In the genomic region with DNA sequence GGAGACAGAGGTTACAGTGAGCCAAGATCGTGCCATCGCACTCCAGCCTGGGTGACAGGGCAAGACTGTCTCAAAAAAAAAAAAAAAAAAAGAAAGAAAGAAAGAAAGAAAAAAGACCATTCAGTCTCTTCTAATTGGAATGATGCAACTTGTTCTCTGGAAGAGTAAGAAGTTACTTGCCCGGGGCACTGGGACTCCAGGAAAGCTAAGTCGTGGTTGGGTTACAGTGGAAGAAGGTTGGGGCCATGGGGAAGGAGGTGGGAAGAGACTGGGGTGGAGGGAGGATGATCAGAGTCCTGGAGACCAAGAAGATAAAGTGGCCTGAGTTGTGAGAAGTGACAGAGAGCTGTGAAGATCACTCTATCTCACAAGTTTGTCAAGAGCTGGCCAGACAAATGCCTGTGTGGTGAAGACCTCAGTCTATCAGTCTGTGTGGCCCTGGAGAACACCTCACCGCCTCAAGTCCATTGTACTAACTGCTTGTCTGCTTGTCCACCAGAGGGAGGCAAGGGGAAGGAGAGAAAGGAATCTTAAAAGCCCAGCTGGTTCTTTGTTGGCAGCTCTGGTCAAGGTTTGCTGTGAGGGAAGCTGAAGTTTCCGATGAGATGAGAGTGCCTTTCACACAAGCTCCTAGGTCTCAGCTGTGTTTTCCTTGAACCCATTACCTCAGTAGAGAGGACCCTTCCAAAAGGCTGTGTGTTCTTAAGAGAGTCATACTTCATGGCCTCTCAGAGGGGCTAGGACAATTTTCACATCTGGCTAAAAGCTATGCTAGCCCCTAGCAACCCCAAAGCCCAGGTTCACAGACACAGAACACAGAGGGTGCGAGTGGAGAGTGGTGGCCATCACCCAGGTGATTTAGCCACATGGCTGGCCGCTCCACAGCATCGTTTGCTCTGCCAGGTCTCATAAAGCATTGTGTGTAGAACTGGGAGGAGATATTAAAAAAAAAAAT, we compare ENCODE assay signal across 9 cellular contexts.
DNase-seq lines count a peak whose midpoint lies in the region; ATAC-seq, FAIRE-seq and TF ChIP-seq lines count a peak whose summit lies in the region.
"Had no signal": no experiment of that assay in that cellular context is flagged by ENCODE, and none has a peak within 500 bp of the region (broad histone marks: within the 10 kb centered on the region; RNA-seq: fewer than 3 reads in every experiment).

No MANE protein-coding gene starts in this region.

- H3K9me3 Mint-ChIP-seq in WTC11, result no peaks in the 10 kb centered on the region; the same call in 1 of the 2 replicates
- H3K9me3 Mint-ChIP-seq in stimulated activated naive B cell treated with anti-CD40 and anti-IgM and Interleukin-4, amounts not matched to agents 10 μg/mL and 1 μg/mL and 100 μg/mL, for 72 hours, result no peaks in the 10 kb centered on the region
- H3K9me3 Mint-ChIP-seq: central memory CD8-positive, alpha-beta T cell had no signal

- CTCF ChIA-PET in A549 (lab: Yijun Ruan, JAX) (interaction anchor here (0.6 to 2.3 kb wide), 29 partner anchors 8 to 834 kb away, joined by 3 to 19 read pairs (median 3); no protein-coding TSS in a partner anchor), WTC11 (lab: Charles Lee) (interaction anchor here (0.5 to 3.6 kb wide), 36 partner anchors 11 to 646 kb away, joined by 3 to 74 read pairs (median 4); a partner anchor contains a TSS)

- H3K4me3 Mint-ChIP-seq in WTC11, result no peak overlapping the region
- H3K4me3 Mint-ChIP-seq in stimulated activated naive B cell treated with anti-CD40 and anti-IgM and Interleukin-4, amounts not matched to agents 10 μg/mL and 1 μg/mL and 100 μg/mL, for 72 hours, result no peak overlapping the region
- H3K4me3 Mint-ChIP-seq: central memory CD8-positive, alpha-beta T cell had no signal

- peaks cover 12% of the 10 kb centered on the region for H3K4me1 Mint-ChIP-seq in WTC11
- H3K4me1 Mint-ChIP-seq in stimulated activated naive B cell treated with anti-CD40 and anti-IgM and Interleukin-4, amounts not matched to agents 10 μg/mL and 1 μg/mL and 100 μg/mL, for 72 hours, result peaks cover 3 to 6% of the 10 kb centered on the region in 2 donors
- H3K4me1 Mint-ChIP-seq: central memory CD8-positive, alpha-beta T cell had no signal

- H3K27ac ChIP-seq in A549 (peak overlapping the region in 1 of 2 experiments; percentile 2; a peak in 1 of 6 replicates), right cardiac atrium (ENCODE audit: low read length) (no peak overlapping the region)

- H3K27me3 Mint-ChIP-seq in WTC11 (ENCODE audit: low read depth), result no peaks in the 10 kb centered on the region
- H3K27me3 Mint-ChIP-seq in stimulated activated naive B cell treated with anti-CD40 and anti-IgM and Interleukin-4, amounts not matched to agents 10 μg/mL and 1 μg/mL and 100 μg/mL, for 72 hours, result no peaks in the 10 kb centered on the region

- peak; percentile 39 to 79 for DNase-seq in A549 (ENCODE audit: low read depth in 1 of 2, low spot score in 1 of 2)
- DNase-seq in GM13977 (ENCODE audit: low spot score), result peak; percentile 27
- DNase-seq in NAMALWA (ENCODE audit: low spot score), result peak; percentile 56
- DNase-seq in WTC11 (ENCODE audit: low spot score), result peak; percentile 40
- peak in 1 of 3 donors; percentile 31 for DNase-seq in right cardiac atrium
- no peak for DNase-seq in stimulated activated naive B cell treated with anti-CD40 and anti-IgM and Interleukin-4, amounts not matched to agents 10 μg/mL and 1 μg/mL and 100 μg/mL, for 72 hours

- TF ChIP-seq EP300 in A549 (IDR thresholded peaks at IDR 0.05), result no peak

- H3K27ac Mint-ChIP-seq in WTC11, result 0 out of 2 replicates have a peak overlapping the region, but pooled peaks have one; percentile 25
- H3K27ac Mint-ChIP-seq in stimulated activated naive B cell treated with anti-CD40 and anti-IgM and Interleukin-4, amounts not matched to agents 10 μg/mL and 1 μg/mL and 100 μg/mL, for 72 hours, result peak overlapping the region; percentile 31

- TF ChIP-seq CTCF in A549 (IDR thresholded peaks at IDR 0.05), result peak; percentile 44; the same call in 2 of the 3 replicates
- peak; percentile 22 for TF ChIP-seq CTCF in GM13977 (IDR thresholded peaks at IDR 0.05; ENCODE audit: extremely low read depth, insufficient read depth, missing control alignments)
- TF ChIP-seq CTCF in WTC11 (IDR thresholded peaks at IDR 0.05), result no peak

- no peaks in the 10 kb centered on the region for H3K4me1 ChIP-seq in A549
- H3K4me1 ChIP-seq in right cardiac atrium (ENCODE audit: control insufficient read depth, insufficient read depth, low read length), result peaks cover 3% of the 10 kb centered on the region

- FAIRE-seq in A549 (lab: Jason Lieb, UNC), result no peak

- H3K27me3 ChIP-seq in right cardiac atrium (ENCODE audit: control insufficient read depth, insufficient read depth), result no peaks in the 10 kb centered on the region

- in situ Hi-C loops in GM13977 (cut with MboI; ENCODE audit: low pct_unique_long_range_greater_than_20kb, low sequenced_read_pairs, unreplicated experiment), result no loop called here

- intact Hi-C loops in right cardiac atrium (cut with DNase I), result loop anchor here in 1 of 4 donors (5.0 kb wide), 1 partner anchor 104 kb away; no protein-coding TSS in a partner anchor

- no peak overlapping the region for H3K4me2 ChIP-seq in A549

- H3K36me3 Mint-ChIP-seq in WTC11, result peaks cover 4% of the 10 kb centered on the region; the same call in 1 of the 2 replicates
- H3K36me3 Mint-ChIP-seq in stimulated activated naive B cell treated with anti-CD40 and anti-IgM and Interleukin-4, amounts not matched to agents 10 μg/mL and 1 μg/mL and 100 μg/mL, for 72 hours, result no peaks in the 10 kb centered on the region

- H3K9me3 ChIP-seq in A549 (no peaks in the 10 kb centered on the region), right cardiac atrium (ENCODE audit: control insufficient read depth, low read length) (no peaks in the 10 kb centered on the region)

- WGBS in A549 (ENCODE audit: missing lambda C conversion rate), result 46% methylated on average over 9 of the region's 9 CpGs
- 60% methylated on average over 9 of the region's 9 CpGs for WGBS in right cardiac atrium

- H3K4me3 ChIP-seq in A549 (no peak overlapping the region), right cardiac atrium (ENCODE audit: low read length) (no peak overlapping the region)

- ATAC-seq in A549 (peak; percentile 95 to 98), WTC11 (peak; percentile 97), right cardiac atrium (peak; percentile 83 to 90), GM19395 (IDR thresholded peaks at IDR 0.05; ENCODE audit: unreplicated experiment) (no peak), HG03135 (IDR thresholded peaks at IDR 0.05; ENCODE audit: unreplicated experiment) (no peak)
- ATAC-seq in stimulated activated naive B cell treated with anti-CD40 and anti-IgM and Interleukin-4, amounts not matched to agents 10 μg/mL and 1 μg/mL and 100 μg/mL, for 72 hours (replicated peaks), result peak in 1 of 2 donors; percentile 53

- TF ChIP-seq POLR2A in A549 (IDR thresholded peaks at IDR 0.05; ENCODE audit: low read length), result no peak

- POLR2A ChIA-PET in A549 (lab: Yijun Ruan, JAX) (interaction anchor here (0.6 kb wide), 1 partner anchor 230 kb away, joined by 3 read pairs; no protein-coding TSS in a partner anchor), WTC11 (lab: Charles Lee) (interaction anchor here (0.7 to 1.0 kb wide), 2 partner anchors 11 to 65 kb away, joined by 5 to 6 read pairs; no protein-coding TSS in a partner anchor)

- TF ChIP-seq RAD21 in A549 (conservative IDR thresholded peaks at IDR 0.05 in 1 of 2, IDR thresholded peaks at IDR 0.05 in 1 of 2), result peak; percentile 54 to 66; a peak in 4 of 5 replicates

TF ChIP-seq in A549, 52 proteins besides CTCF, POLR2A, EP300 and RAD21:
- no peak for TF ChIP-seq RCOR1 (IDR thresholded peaks at IDR 0.05; ENCODE audit: low read depth, low read length)
- TF ChIP-seq SMC3 (IDR thresholded peaks at IDR 0.05), result peak; percentile 68

TF ChIP-seq in WTC11, 78 proteins besides CTCF, POLR2A, EP300 and RAD21:
- TF ChIP-seq FOXJ3 (CRISPR knock-in tag; IDR thresholded peaks at IDR 0.05; ENCODE audit: borderline replicate concordance), result no peak
- TF ChIP-seq, protein P1, sequence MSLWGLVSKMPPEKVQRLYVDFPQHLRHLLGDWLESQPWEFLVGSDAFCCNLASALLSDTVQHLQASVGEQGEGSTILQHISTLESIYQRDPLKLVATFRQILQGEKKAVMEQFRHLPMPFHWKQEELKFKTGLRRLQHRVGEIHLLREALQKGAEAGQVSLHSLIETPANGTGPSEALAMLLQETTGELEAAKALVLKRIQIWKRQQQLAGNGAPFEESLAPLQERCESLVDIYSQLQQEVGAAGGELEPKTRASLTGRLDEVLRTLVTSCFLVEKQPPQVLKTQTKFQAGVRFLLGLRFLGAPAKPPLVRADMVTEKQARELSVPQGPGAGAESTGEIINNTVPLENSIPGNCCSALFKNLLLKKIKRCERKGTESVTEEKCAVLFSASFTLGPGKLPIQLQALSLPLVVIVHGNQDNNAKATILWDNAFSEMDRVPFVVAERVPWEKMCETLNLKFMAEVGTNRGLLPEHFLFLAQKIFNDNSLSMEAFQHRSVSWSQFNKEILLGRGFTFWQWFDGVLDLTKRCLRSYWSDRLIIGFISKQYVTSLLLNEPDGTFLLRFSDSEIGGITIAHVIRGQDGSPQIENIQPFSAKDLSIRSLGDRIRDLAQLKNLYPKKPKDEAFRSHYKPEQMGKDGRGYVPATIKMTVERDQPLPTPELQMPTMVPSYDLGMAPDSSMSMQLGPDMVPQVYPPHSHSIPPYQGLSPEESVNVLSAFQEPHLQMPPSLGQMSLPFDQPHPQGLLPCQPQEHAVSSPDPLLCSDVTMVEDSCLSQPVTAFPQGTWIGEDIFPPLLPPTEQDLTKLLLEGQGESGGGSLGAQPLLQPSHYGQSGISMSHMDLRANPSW (CRISPR knock-in tag; conservative IDR thresholded peaks at IDR 0.05; ENCODE audit: low read depth), result 0 out of 2 replicates have a peak, but pooled peaks have one; percentile 49
- TF ChIP-seq, protein P2, sequence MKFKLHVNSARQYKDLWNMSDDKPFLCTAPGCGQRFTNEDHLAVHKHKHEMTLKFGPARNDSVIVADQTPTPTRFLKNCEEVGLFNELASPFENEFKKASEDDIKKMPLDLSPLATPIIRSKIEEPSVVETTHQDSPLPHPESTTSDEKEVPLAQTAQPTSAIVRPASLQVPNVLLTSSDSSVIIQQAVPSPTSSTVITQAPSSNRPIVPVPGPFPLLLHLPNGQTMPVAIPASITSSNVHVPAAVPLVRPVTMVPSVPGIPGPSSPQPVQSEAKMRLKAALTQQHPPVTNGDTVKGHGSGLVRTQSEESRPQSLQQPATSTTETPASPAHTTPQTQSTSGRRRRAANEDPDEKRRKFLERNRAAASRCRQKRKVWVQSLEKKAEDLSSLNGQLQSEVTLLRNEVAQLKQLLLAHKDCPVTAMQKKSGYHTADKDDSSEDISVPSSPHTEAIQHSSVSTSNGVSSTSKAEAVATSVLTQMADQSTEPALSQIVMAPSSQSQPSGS (CRISPR knock-in tag; IDR thresholded peaks at IDR 0.05; ENCODE audit: borderline replicate concordance, low read depth), result no peak

Comparison
In these comparisons a context has a peak if more than half of its experiments do, and no peak if none do; other contexts are left out.
1. ATAC-seq: peak in A549 (2 of 2), WTC11 (single experiment) and right cardiac atrium (2 of 2); none in GM19395 (single experiment) and HG03135 (single experiment).